Comparison of ENCODE assay signal across 9 cellular contexts in the genomic region with DNA sequence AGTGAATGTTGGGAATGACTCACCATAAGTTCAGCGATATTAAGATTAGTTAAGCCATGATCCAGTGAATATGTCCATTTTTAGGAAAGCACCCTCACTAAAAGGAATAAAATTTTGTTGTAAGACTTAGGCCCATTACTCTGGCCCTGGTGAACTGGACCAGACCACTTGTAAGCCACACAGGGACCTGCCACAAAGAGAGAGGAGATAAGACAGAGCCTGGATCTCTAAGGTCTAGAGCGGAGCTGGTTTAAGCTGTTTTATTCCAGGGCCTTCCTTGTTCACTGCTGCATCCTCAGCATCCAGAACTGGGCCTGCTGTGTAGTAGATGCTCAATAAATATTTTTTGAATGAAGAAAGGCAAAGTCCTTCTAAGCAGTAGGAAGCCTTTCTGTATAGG.
"Had no signal": no experiment of that assay in that cellular context is flagged by ENCODE, and none has a peak within 500 bp of the region (broad histone marks: within the 10 kb centered on the region; RNA-seq: fewer than 3 reads in every experiment).

No MANE protein-coding gene starts in this region.

- H3K4me3 ChIP-seq: GM23248, HAP-1 had no signal

- ATAC-seq: HCT116, HepG2 had no signal

- H3K9me3 ChIP-seq: HAP-1 had no signal

- H3K36me3 ChIP-seq: HAP-1 had no signal

- H2AFZ ChIP-seq: GM23248 had no signal

- H3K27ac ChIP-seq: GM23248, HL-60 had no signal

- H3K9ac ChIP-seq: GM23248 had no signal

- DNase-seq: GM23248, GOT3, H7, HFFc6, KBM-7 had no signal
